In the genomic region with DNA sequence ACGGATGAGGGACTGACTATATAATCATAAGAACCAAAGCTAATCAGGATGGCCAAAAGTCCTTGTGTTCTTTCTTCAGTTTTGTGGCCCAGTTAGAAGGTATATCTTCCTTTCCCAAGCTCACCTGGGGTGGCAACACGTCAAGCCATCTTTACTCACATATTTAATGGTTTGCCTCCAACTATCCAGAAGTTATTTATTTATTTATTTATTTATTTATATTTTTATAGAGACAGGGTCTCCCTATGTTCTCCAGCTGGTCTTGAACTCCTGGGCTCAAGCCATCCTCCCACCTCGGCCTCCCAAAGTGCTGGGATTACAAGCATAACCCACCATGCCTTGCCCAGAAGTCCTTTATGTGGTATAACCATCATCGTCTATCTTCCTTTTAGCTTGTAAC, we compare ENCODE assay signal across 41 cellular contexts. TPM values are rescaled to one million over a fixed set of nuclear protein-coding genes. Genes with fewer than 3 reads are reported as not detected.
"Had no signal": no experiment of that assay in that cellular context is flagged by ENCODE, and none has a peak within 500 bp of the region (broad histone marks: within the 10 kb centered on the region; RNA-seq: fewer than 3 reads in every experiment).

No MANE protein-coding gene starts in this region.

- H3K9me3 ChIP-seq: adrenal gland had no signal

- H3K4me3 ChIP-seq: adrenal gland, cardiac muscle cell had no signal

- H3K36me3 ChIP-seq: adrenal gland, cardiac muscle cell had no signal

- DNase-seq: activated B cell treated with CpG ODN at 0.5 μM for 24 hours; activated CD4-positive, alpha-beta memory T cell treated with anti-CD3 and anti-CD28 coated beads for 36 hours; activated CD4-positive, alpha-beta T cell treated with anti-CD3 and anti-CD28 coated beads for 4 hours; activated CD4-positive, alpha-beta T cell treated with anti-CD3 and anti-CD28 coated beads, Interleukin-2, amount 10 ng/mL, durations not matched to agents 24 days and 14 days; activated CD4-positive, alpha-beta T cell treated with anti-CD3 and anti-CD28 coated beads, Interleukin-2, amount 50 U/mL, for 1 hour; activated CD4-positive, alpha-beta T cell treated with anti-CD3 and anti-CD28 coated beads, Interleukin-2, amount 50 U/mL, for 4 hours; activated CD4-positive, CD25-positive, alpha-beta regulatory T cell treated with anti-CD3 and anti-CD28 coated beads, Interleukin-2, amount 50 U/mL, for 72 hours; activated CD8-positive, alpha-beta memory T cell treated with anti-CD3 and anti-CD28 coated beads, Interleukin-2, amount 50 U/mL, for 4 hours; activated CD8-positive, alpha-beta T cell treated with anti-CD3 and anti-CD28 coated beads for 36 hours; activated effector memory CD4-positive, alpha-beta T cell treated with anti-CD3 and anti-CD28 coated beads, Interleukin-2, amount 50 U/mL, for 16 hours; activated gamma-delta T cell treated with Interleukin-2 at 50 U/mL for 16 hours; activated naive CD4-positive, alpha-beta T cell; activated naive CD4-positive, alpha-beta T cell treated with anti-CD3 and anti-CD28 coated beads for 36 hours; activated naive CD4-positive, alpha-beta T cell treated with anti-CD3 and anti-CD28 coated beads, Interleukin-2, amount 50 U/mL, for 16 hours; activated naive CD8-positive, alpha-beta T cell treated with anti-CD3 and anti-CD28 coated beads for 36 hours; activated T-cell treated with anti-CD3 and anti-CD28 coated beads for 4 hours; activated T-cell treated with anti-CD3 and anti-CD28 coated beads, Interleukin-2, amount 50 U/mL, for 1 hour; activated T-cell treated with anti-CD3 and anti-CD28 coated beads, Interleukin-2, amount 50 U/mL, for 4 hours; activated T-cell treated with anti-CD3 and anti-CD28 coated beads, Interleukin-2, amount 50 U/mL, for 72 hours; adrenal gland; amniotic stem cell; aorta; caudate nucleus; cerebellar nuclear complex; T-helper 1 cell; T-helper 2 cell; T-helper 9 cell had no signal

- H3K4me3 Mint-ChIP-seq: activated B cell treated with CpG ODN at 0.5 μM for 24 hours; activated CD4-positive, alpha-beta memory T cell treated with anti-CD3 and anti-CD28 coated beads for 36 hours; activated CD4-positive, alpha-beta T cell treated with anti-CD3 and anti-CD28 coated beads, Interleukin-2, amount 10 ng/mL, durations not matched to agents 24 days and 14 days; activated CD8-positive, alpha-beta T cell treated with anti-CD3 and anti-CD28 coated beads for 36 hours; activated naive CD4-positive, alpha-beta T cell treated with anti-CD3 and anti-CD28 coated beads for 36 hours; activated naive CD8-positive, alpha-beta T cell treated with anti-CD3 and anti-CD28 coated beads for 36 hours; activated T-cell treated with anti-CD3 and anti-CD28 coated beads, Interleukin-2, amount 50 U/mL, for 4 hours; activated T-cell treated with anti-CD3 and anti-CD28 coated beads, Interleukin-2, amount 50 U/mL, for 72 hours; activated T-helper 1 cell treated with anti-CD3 and anti-CD28 coated beads, Interleukin-12 subunit alpha, Interleukin-12 subunit beta, Interleukin-2, Interleukin-4 antibody, amounts not matched to agents 30 ng/mL and 10 ng/mL and 1 ng/mL, durations not matched to agents 14 hours and 24 hours and 36 hours; activated T-helper 17 cell treated with anti-CD3 and anti-CD28 coated beads, Interleukin-2, amount 50 U/mL, for 72 hours; central memory CD8-positive, alpha-beta T cell; T-helper 1 cell treated with Interleukin-12 subunit alpha and Interleukin-12 subunit beta and Interleukin-4 antibody, amounts not matched to agents 30 μg/mL and 1 μg/mL, for 36 hours; T-helper 2 cell treated with Interferon-gamma antibody and Interleukin-4, amounts not matched to agents 5 μg/mL and 100 μg/mL, for 36 hours had no signal

- H3K27ac Mint-ChIP-seq: activated B cell treated with CpG ODN at 0.5 μM for 24 hours; activated CD4-positive, alpha-beta memory T cell treated with anti-CD3 and anti-CD28 coated beads for 36 hours; activated CD8-positive, alpha-beta T cell treated with anti-CD3 and anti-CD28 coated beads for 36 hours; activated naive CD4-positive, alpha-beta T cell treated with anti-CD3 and anti-CD28 coated beads for 36 hours; activated naive CD4-positive, alpha-beta T cell treated with anti-CD3 and anti-CD28 coated beads, Interleukin-2, amount 50 U/mL, for 72 hours; activated naive CD8-positive, alpha-beta T cell treated with anti-CD3 and anti-CD28 coated beads for 36 hours; activated T-cell treated with anti-CD3 and anti-CD28 coated beads, Interleukin-2, amount 50 U/mL, for 72 hours; activated T-helper 1 cell treated with anti-CD3 and anti-CD28 coated beads, Interleukin-12 subunit alpha, Interleukin-12 subunit beta, Interleukin-2, Interleukin-4 antibody, amounts not matched to agents 30 ng/mL and 10 ng/mL and 1 ng/mL, durations not matched to agents 14 hours and 24 hours and 36 hours; activated T-helper 17 cell treated with anti-CD3 and anti-CD28 coated beads, Interleukin-2, amount 50 U/mL, for 72 hours; T-helper 1 cell treated with Interleukin-12 subunit alpha and Interleukin-12 subunit beta and Interleukin-4 antibody, amounts not matched to agents 30 μg/mL and 1 μg/mL, for 36 hours; T-helper 2 cell treated with Interferon-gamma antibody and Interleukin-4, amounts not matched to agents 5 μg/mL and 100 μg/mL, for 36 hours had no signal

- H3K36me3 Mint-ChIP-seq: activated CD4-positive, alpha-beta memory T cell treated with anti-CD3 and anti-CD28 coated beads for 36 hours; activated naive CD4-positive, alpha-beta T cell treated with anti-CD3 and anti-CD28 coated beads, Interleukin-2, amount 50 U/mL, for 72 hours; activated naive CD8-positive, alpha-beta T cell treated with anti-CD3 and anti-CD28 coated beads for 36 hours; brain had no signal

- H3K27me3 ChIP-seq: adrenal gland, cardiac muscle cell had no signal

- FAIRE-seq: astrocyte, bronchial epithelial cell, TTC549 had no signal

- H3K27ac ChIP-seq: adrenal gland, cardiac muscle cell, VCaP had no signal

- H3K27me3 Mint-ChIP-seq: activated B cell treated with CpG ODN at 0.5 μM for 24 hours; activated CD4-positive, alpha-beta memory T cell treated with anti-CD3 and anti-CD28 coated beads for 36 hours; activated CD4-positive, alpha-beta T cell treated with anti-CD3 and anti-CD28 coated beads, Interleukin-2, amount 10 ng/mL, durations not matched to agents 24 days and 14 days; activated CD8-positive, alpha-beta T cell treated with anti-CD3 and anti-CD28 coated beads for 36 hours; activated naive CD8-positive, alpha-beta T cell treated with anti-CD3 and anti-CD28 coated beads for 36 hours; activated T-helper 17 cell treated with anti-CD3 and anti-CD28 coated beads, Interleukin-2, amount 50 U/mL, for 72 hours; central memory CD8-positive, alpha-beta T cell had no signal

- ATAC-seq: activated CD8-positive, alpha-beta T cell treated with anti-CD3 and anti-CD28 coated beads for 36 hours; activated naive CD4-positive, alpha-beta T cell treated with anti-CD3 and anti-CD28 coated beads, Interleukin-2, amount 50 U/mL, for 72 hours; activated T-cell treated with anti-CD3 and anti-CD28 coated beads, Interleukin-2, amount 50 U/mL, for 4 hours; activated T-cell treated with anti-CD3 and anti-CD28 coated beads, Interleukin-2, amount 50 U/mL, for 72 hours; activated T-helper 17 cell treated with anti-CD3 and anti-CD28 coated beads, Interleukin-2, amount 50 U/mL, for 72 hours had no signal

- H3K9me3 Mint-ChIP-seq: activated B cell treated with CpG ODN at 0.5 μM for 24 hours; activated CD4-positive, alpha-beta memory T cell treated with anti-CD3 and anti-CD28 coated beads for 36 hours; activated CD4-positive, alpha-beta T cell treated with anti-CD3 and anti-CD28 coated beads, Interleukin-2, amount 10 ng/mL, durations not matched to agents 24 days and 14 days; activated CD8-positive, alpha-beta T cell treated with anti-CD3 and anti-CD28 coated beads for 36 hours; activated naive CD4-positive, alpha-beta T cell treated with anti-CD3 and anti-CD28 coated beads for 36 hours; activated naive CD4-positive, alpha-beta T cell treated with anti-CD3 and anti-CD28 coated beads, Interleukin-2, amount 50 U/mL, for 72 hours; activated naive CD8-positive, alpha-beta T cell treated with anti-CD3 and anti-CD28 coated beads for 36 hours; activated T-cell treated with anti-CD3 and anti-CD28 coated beads, Interleukin-2, amount 50 U/mL, for 4 hours; activated T-cell treated with anti-CD3 and anti-CD28 coated beads, Interleukin-2, amount 50 U/mL, for 72 hours; activated T-helper 1 cell treated with anti-CD3 and anti-CD28 coated beads, Interleukin-12 subunit alpha, Interleukin-12 subunit beta, Interleukin-2, Interleukin-4 antibody, amounts not matched to agents 30 ng/mL and 10 ng/mL and 1 ng/mL, durations not matched to agents 14 hours and 24 hours and 36 hours; activated T-helper 17 cell treated with anti-CD3 and anti-CD28 coated beads, Interleukin-2, amount 50 U/mL, for 72 hours; brain; central memory CD8-positive, alpha-beta T cell; T-helper 1 cell treated with Interleukin-12 subunit alpha and Interleukin-12 subunit beta and Interleukin-4 antibody, amounts not matched to agents 30 μg/mL and 1 μg/mL, for 36 hours; T-helper 2 cell treated with Interferon-gamma antibody and Interleukin-4, amounts not matched to agents 5 μg/mL and 100 μg/mL, for 36 hours had no signal

RNA-seq across cellular contexts. Expression of a gene that starts 11.8 kb away (rescaled TPM):
- total RNA-seq: activated B cell treated with CpG ODN at 0.5 μM for 24 hours; activated CD4-positive, alpha-beta memory T cell treated with anti-CD3 and anti-CD28 coated beads for 36 hours; activated CD4-positive, alpha-beta T cell treated with anti-CD3 and anti-CD28 coated beads, Interleukin-2, amount 10 ng/mL, durations not matched to agents 24 days and 14 days; activated CD8-positive, alpha-beta memory T cell treated with anti-CD3 and anti-CD28 coated beads for 36 hours; activated CD8-positive, alpha-beta T cell treated with anti-CD3 and anti-CD28 coated beads for 36 hours; activated naive CD4-positive, alpha-beta T cell treated with anti-CD3 and anti-CD28 coated beads for 36 hours; activated naive CD4-positive, alpha-beta T cell treated with anti-CD3 and anti-CD28 coated beads, Interleukin-2, amount 50 U/mL, for 72 hours; activated naive CD8-positive, alpha-beta T cell treated with anti-CD3 and anti-CD28 coated beads for 36 hours; activated T-cell treated with anti-CD3 and anti-CD28 coated beads, Interleukin-2, amount 50 U/mL, for 4 hours; activated T-cell treated with anti-CD3 and anti-CD28 coated beads, Interleukin-2, amount 50 U/mL, for 72 hours; activated T-helper 1 cell treated with anti-CD3 and anti-CD28 coated beads, Interleukin-12 subunit alpha, Interleukin-12 subunit beta, Interleukin-2, Interleukin-4 antibody, amounts not matched to agents 30 ng/mL and 10 ng/mL and 1 ng/mL, durations not matched to agents 14 hours and 24 hours and 36 hours; activated T-helper 17 cell treated with anti-CD3 and anti-CD28 coated beads, Interleukin-2, amount 50 U/mL, for 72 hours; adrenal gland; astrocyte; bronchial epithelial cell; chondrocyte had no signal
- polyA plus RNA-seq: aorta had no signal
